18 cellular contexts compared by ENCODE assay signal in genomic region chr5:72692273-72692672, GRCh38.
DNase-seq lines count a peak whose midpoint lies in the region; ATAC-seq and TF ChIP-seq lines count a peak whose summit lies in the region.
"Had no signal": no experiment of that assay in that cellular context is flagged by ENCODE, and none has a peak within 500 bp of the region (broad histone marks: within the 10 kb centered on the region; RNA-seq: fewer than 3 reads in every experiment).

No MANE protein-coding gene starts in this region.

- H4K91ac ChIP-seq in mesenchymal stem cell (ENCODE audit: low read length): no peak overlapping the region

- WGBS in mesenchymal stem cell: 73% methylated on average over 3 of the region's 4 CpGs

- H3K4ac ChIP-seq in mesenchymal stem cell (ENCODE audit: low read depth in 1 of 2, low read length in 2 of 2): no peak overlapping the region

- H3K9ac ChIP-seq in adipocyte (ENCODE audit: low read length): no peak overlapping the region
- H3K9ac ChIP-seq in mesenchymal stem cell (ENCODE audit: low read length): peak overlapping the region; percentile 54
- H3K9ac ChIP-seq in MM.1S (ENCODE audit: low read length): no peak overlapping the region

- no peak overlapping the region for H2BK5ac ChIP-seq in mesenchymal stem cell (ENCODE audit: low read depth, low read length, poor library complexity, severe bottlenecking)

- DNase-seq in Ammon's horn (ENCODE audit: low spot score): peak; percentile 52
- peak; percentile 37 for DNase-seq in HEK293T (ENCODE audit: extremely low spot score)
- DNase-seq in adipocyte (ENCODE audit: low read depth): peak; percentile 1
- DNase-seq in mesenchymal stem cell: peak; percentile 70
- no peak for DNase-seq in middle frontal gyrus (ENCODE audit: extremely low spot score, low spot score)
- DNase-seq in GM23338 (ENCODE audit: low spot score): no peak
- no peak for DNase-seq in MM.1S
- no peak for DNase-seq in foreskin melanocyte
- DNase-seq: activated CD4-positive, CD25-positive, alpha-beta regulatory T cell; activated gamma-delta T cell treated with Interleukin-2 at 50 U/mL for 16 hours; erythroblast; Kasumi-1; left colon; NCI-H2081 treated with DMSO at 0.1 percent for 48 hours; stimulated activated naive CD8-positive, alpha-beta T cell treated with anti-CD3 and anti-CD28 coated beads, Interleukin-15, amount 100 ng/mL, for 72 hours; T-helper 17 cell; uterus had no signal

- ATAC-seq in GM23338: no peak
- ATAC-seq: left colon; stimulated activated naive CD8-positive, alpha-beta T cell treated with anti-CD3 and anti-CD28 coated beads, Interleukin-15, amount 100 ng/mL, for 72 hours; T-helper 17 cell had no signal

- H3F3A ChIP-seq in GM23338 (replicated peaks; ENCODE audit: low read depth): no peaks in the 10 kb centered on the region
- H3F3A ChIP-seq in MM.1S (ENCODE audit: insufficient read depth, low read length): no peaks in the 10 kb centered on the region

- H3K4me2 ChIP-seq in mesenchymal stem cell (ENCODE audit: low read length, poor library complexity, severe bottlenecking): no peak overlapping the region
- H3K4me2 ChIP-seq in GM23338: no peak overlapping the region
- H3K4me2 ChIP-seq in MM.1S (ENCODE audit: low read depth, low read length): no peak overlapping the region

- no peak overlapping the region for H2BK120ac ChIP-seq in mesenchymal stem cell (ENCODE audit: low read depth, low read length)

- H3K36me3 Mint-ChIP-seq in GM23338 (ENCODE audit: low read depth): no peaks in the 10 kb centered on the region

- H3K27me3 ChIP-seq in adipocyte (replicated peaks; ENCODE audit: control insufficient read depth, insufficient read depth, low read length) (no peaks in the 10 kb centered on the region), mesenchymal stem cell (ENCODE audit: control insufficient read depth in 1 of 2, insufficient read depth in 1 of 2, low read length in 2 of 2) (no peaks in the 10 kb centered on the region), GM23338 (ENCODE audit: insufficient read depth) (no peaks in the 10 kb centered on the region), MM.1S (replicated peaks; ENCODE audit: insufficient read depth, low read length) (no peaks in the 10 kb centered on the region)
- H3K27me3 ChIP-seq: uterus had no signal

- H3K4me1 ChIP-seq in adipocyte (ENCODE audit: control insufficient read depth, insufficient read depth, low read length) (peaks cover 15% of the 10 kb centered on the region), mesenchymal stem cell (ENCODE audit: control insufficient read depth, insufficient read depth, low read depth, low read length) (no peaks in the 10 kb centered on the region), GM23338 (ENCODE audit: insufficient read depth) (no peaks in the 10 kb centered on the region), MM.1S (ENCODE audit: low read length) (no peaks in the 10 kb centered on the region)
- H3K4me1 ChIP-seq: uterus had no signal

- no peak overlapping the region for H3K4me3 Mint-ChIP-seq in GM23338
- H3K4me3 Mint-ChIP-seq: dendritic cell treated with granulocyte-macrophage colony-stimulating factor and Interleukin-4, amounts not matched to agents 40 ng/mL and 50 ng/mL, for 4 days; stimulated activated naive CD8-positive, alpha-beta T cell treated with anti-CD3 and anti-CD28 coated beads, Interleukin-15, amount 100 ng/mL, for 72 hours; T-helper 17 cell had no signal

- no peaks in the 10 kb centered on the region for H3K4me1 Mint-ChIP-seq in GM23338
- H3K4me1 Mint-ChIP-seq: stimulated activated naive CD8-positive, alpha-beta T cell treated with anti-CD3 and anti-CD28 coated beads, Interleukin-15, amount 100 ng/mL, for 72 hours; T-helper 17 cell had no signal

- H3K9me3 ChIP-seq in adipocyte (ENCODE audit: control insufficient read depth, low read length): no peaks in the 10 kb centered on the region
- H3K9me3 ChIP-seq in mesenchymal stem cell (ENCODE audit: control insufficient read depth, low read length): no peaks in the 10 kb centered on the region
- no peaks in the 10 kb centered on the region for H3K9me3 ChIP-seq in MM.1S (replicated peaks; ENCODE audit: insufficient read depth, low read length)
- H3K9me3 ChIP-seq: uterus had no signal

- no peaks in the 10 kb centered on the region for H3K9me3 Mint-ChIP-seq in GM23338
- H3K9me3 Mint-ChIP-seq: dendritic cell treated with granulocyte-macrophage colony-stimulating factor and Interleukin-4, amounts not matched to agents 40 ng/mL and 50 ng/mL, for 4 days; stimulated activated naive CD8-positive, alpha-beta T cell treated with anti-CD3 and anti-CD28 coated beads, Interleukin-15, amount 100 ng/mL, for 72 hours had no signal

- H3K23ac ChIP-seq in mesenchymal stem cell (ENCODE audit: low read length in 2 of 2): no peak overlapping the region

- H3K27me3 Mint-ChIP-seq in GM23338 (ENCODE audit: insufficient read depth, low read depth, poor library complexity): no peaks in the 10 kb centered on the region

- H4K20me1 ChIP-seq in GM23338 (replicated peaks; ENCODE audit: insufficient read depth): no peaks in the 10 kb centered on the region
- H4K20me1 ChIP-seq in MM.1S (ENCODE audit: insufficient read depth, low read length): no peaks in the 10 kb centered on the region

- H4K8ac ChIP-seq in mesenchymal stem cell (ENCODE audit: low read length): no peak overlapping the region

- H2BK12ac ChIP-seq in mesenchymal stem cell (ENCODE audit: low read length in 2 of 2): no peak overlapping the region

- H2AFZ ChIP-seq in mesenchymal stem cell (ENCODE audit: low read depth, low read length): no peak overlapping the region
- H2AFZ ChIP-seq in GM23338: no peak overlapping the region
- H2AFZ ChIP-seq in MM.1S (ENCODE audit: low read length): no peak overlapping the region

- H3K18ac ChIP-seq in mesenchymal stem cell (ENCODE audit: low read depth in 1 of 2, low read length in 2 of 2): no peak overlapping the region

- TF ChIP-seq CTCF in GM23338 (conservative IDR thresholded peaks at IDR 0.05; ENCODE audit: low read depth in 2 of 2): no peak
- no peak for TF ChIP-seq CTCF in MM.1S (IDR thresholded peaks at IDR 0.05; ENCODE audit: low read length)

- no peak overlapping the region for H3K27ac Mint-ChIP-seq in GM23338
- H3K27ac Mint-ChIP-seq: dendritic cell treated with granulocyte-macrophage colony-stimulating factor and Interleukin-4, amounts not matched to agents 40 ng/mL and 50 ng/mL, for 4 days; stimulated activated naive CD8-positive, alpha-beta T cell treated with anti-CD3 and anti-CD28 coated beads, Interleukin-15, amount 100 ng/mL, for 72 hours; T-helper 17 cell had no signal

- no peaks in the 10 kb centered on the region for H3K36me3 ChIP-seq in adipocyte (ENCODE audit: control insufficient read depth, insufficient read depth, low read length, severe bottlenecking)
- no peaks in the 10 kb centered on the region for H3K36me3 ChIP-seq in mesenchymal stem cell (ENCODE audit: control insufficient read depth in 1 of 2, insufficient read depth in 2 of 2, low read depth in 1 of 2, low read length in 2 of 2)
- no peaks in the 10 kb centered on the region for H3K36me3 ChIP-seq in GM23338 (ENCODE audit: insufficient read depth)
- H3K36me3 ChIP-seq in MM.1S (replicated peaks; ENCODE audit: insufficient read depth, low read length): no peaks in the 10 kb centered on the region
- H3K36me3 ChIP-seq: uterus had no signal

- H3K27ac ChIP-seq in mesenchymal stem cell (ENCODE audit: low read length, poor library complexity, severe bottlenecking): no peak overlapping the region
- no peak overlapping the region for H3K27ac ChIP-seq in GM23338 (ENCODE audit: low read depth)
- no peak overlapping the region for H3K27ac ChIP-seq in MM.1S (ENCODE audit: low read length)
- H3K27ac ChIP-seq: uterus had no signal

- H3K14ac ChIP-seq in mesenchymal stem cell (ENCODE audit: low read length in 2 of 2): no peak overlapping the region

- POLR2A ChIA-PET in HEK293T (lab: Yijun Ruan, JAX): interaction anchor here (0.9 kb wide), 2 partner anchors 29 to 264 kb away, joined by 3 read pairs; partner anchors contain the start of gene FCHO2

- no peaks in the 10 kb centered on the region for H3K9me2 ChIP-seq in GM23338 (ENCODE audit: insufficient read depth)
- no peaks in the 10 kb centered on the region for H3K9me2 ChIP-seq in MM.1S (replicated peaks; ENCODE audit: insufficient read depth, low read length)

- H3K79me1 ChIP-seq in mesenchymal stem cell (replicated peaks; ENCODE audit: low read length, poor library complexity, severe bottlenecking): no peaks in the 10 kb centered on the region

- no peak overlapping the region for H2BK15ac ChIP-seq in mesenchymal stem cell (ENCODE audit: low read depth, poor library complexity, severe bottlenecking)

- H3K4me3 ChIP-seq in adipocyte (ENCODE audit: low read length) (no peak overlapping the region), mesenchymal stem cell (ENCODE audit: insufficient read depth in 1 of 2, low read depth in 1 of 2, low read length in 2 of 2) (peak overlapping the region in 1 of 2 experiments; percentile 22), GM23338 (no peak overlapping the region), MM.1S (ENCODE audit: low read length) (no peak overlapping the region)
- H3K4me3 ChIP-seq: uterus had no signal

- CTCF ChIA-PET in HEK293T (lab: Yijun Ruan, JAX): interaction anchor here (0.6 to 1.3 kb wide), 6 partner anchors 19 to 137 kb away, joined by 3 to 5 read pairs (median 3); no protein-coding TSS in a partner anchor

- H3K79me2 ChIP-seq in GM23338 (replicated peaks; ENCODE audit: insufficient read depth) (no peaks in the 10 kb centered on the region), MM.1S (ENCODE audit: low read length) (no peaks in the 10 kb centered on the region)

- H2AK5ac ChIP-seq in mesenchymal stem cell (ENCODE audit: low read length, severe bottlenecking): no peak overlapping the region

TF ChIP-seq in HEK293T, 16 proteins besides CTCF, POLR2A, EP300 and RAD21 (continues in another document):
- TF ChIP-seq, protein P1, sequence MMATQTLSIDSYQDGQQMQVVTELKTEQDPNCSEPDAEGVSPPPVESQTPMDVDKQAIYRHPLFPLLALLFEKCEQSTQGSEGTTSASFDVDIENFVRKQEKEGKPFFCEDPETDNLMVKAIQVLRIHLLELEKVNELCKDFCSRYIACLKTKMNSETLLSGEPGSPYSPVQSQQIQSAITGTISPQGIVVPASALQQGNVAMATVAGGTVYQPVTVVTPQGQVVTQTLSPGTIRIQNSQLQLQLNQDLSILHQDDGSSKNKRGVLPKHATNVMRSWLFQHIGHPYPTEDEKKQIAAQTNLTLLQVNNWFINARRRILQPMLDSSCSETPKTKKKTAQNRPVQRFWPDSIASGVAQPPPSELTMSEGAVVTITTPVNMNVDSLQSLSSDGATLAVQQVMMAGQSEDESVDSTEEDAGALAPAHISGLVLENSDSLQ (IDR thresholded peaks at IDR 0.05): peak; percentile 80

Comparison
In these comparisons a context has a peak if more than half of its experiments do, and no peak if none do; other contexts are left out.
1. DNase-seq: peak in Ammon's horn (single experiment), HEK293T (single experiment), adipocyte (single experiment) and mesenchymal stem cell (single experiment); none in middle frontal gyrus (single experiment), GM23338 (single experiment), MM.1S (single experiment) and foreskin melanocyte (single experiment).